8 cellular contexts compared by ENCODE assay signal in genomic region chr1:53325326-53326087, GRCh38. TPM values are rescaled to one million over a fixed set of nuclear protein-coding genes. Genes with fewer than 3 reads are reported as not detected.
A peak's percentile ranks its signal among the peaks of the same experiment; 100 is the strongest.
DNase-seq lines count a peak whose midpoint lies in the region; ATAC-seq, FAIRE-seq and TF ChIP-seq lines count a peak whose summit lies in the region.

No MANE protein-coding gene starts in this region.

- peaks cover 6% of the 10 kb centered on the region for H3K4me1 ChIP-seq in prostate gland (replicated peaks)

- peak; percentile 78 for FAIRE-seq in GM12891 (lab: Jason Lieb, UNC)

- H3K36me3 ChIP-seq in prostate gland, result no peaks in the 10 kb centered on the region

- WGBS in prostate gland, result 16% methylated on average over 26 of the region's 26 CpGs

- TF ChIP-seq CTCF in fibroblast of pulmonary artery (IDR thresholded peaks at IDR 0.05; ENCODE audit: low read length, missing control alignments) (no peak), prostate gland (IDR thresholded peaks at IDR 0.05) (no peak)

- peak overlapping the region in 1 of 2 donors; percentile 48 for H3K27ac ChIP-seq in prostate gland

- no peaks in the 10 kb centered on the region for H3K27me3 ChIP-seq in prostate gland (replicated peaks; ENCODE audit: insufficient read depth)

- peak overlapping the region; percentile 72 for H3K4me3 ChIP-seq in fibroblast of pulmonary artery (replicated peaks; ENCODE audit: low read depth, low read length)
- H3K4me3 ChIP-seq in prostate gland, result peak overlapping the region; percentile 49 to 51

- DNase-seq in GM12891 (ENCODE audit: insufficient read length, low spot score) (no peak), fibroblast of pulmonary artery (ENCODE audit: low read depth) (no peak), prostate gland (ENCODE audit: low spot score) (no peak), HCEC 1CT (no peak), dermis blood vessel endothelial cell (no peak)
- DNase-seq in effector CD4-positive, alpha-beta T cell, result no peak

- no peaks in the 10 kb centered on the region for H3K9me3 ChIP-seq in prostate gland

- TF ChIP-seq POLR2A in GM12891 (IDR thresholded peaks at IDR 0.05; ENCODE audit: low read depth, low read length) (no peak), prostate gland (IDR thresholded peaks at IDR 0.05) (no peak)

- intact Hi-C loops in prostate gland (cut with DNase I), result no loop called here

- ATAC-seq in SK-N-SH treated with all-trans-retinoic acid at 6 μM for 48 hours, result peak; percentile 5; the same call in 1 of the 3 replicates
- no peak for ATAC-seq in HG02981 (IDR thresholded peaks at IDR 0.05; ENCODE audit: unreplicated experiment)

TF ChIP-seq in GM12891, 5 proteins besides CTCF, POLR2A, EP300 and RAD21:
- TF ChIP-seq SPI1 (IDR thresholded peaks at IDR 0.05; ENCODE audit: low read depth, low read length), result no peak
- TF ChIP-seq TAF1 (IDR thresholded peaks at IDR 0.05; ENCODE audit: low read depth, low read length), result no peak
- TF ChIP-seq PAX5 (IDR thresholded peaks at IDR 0.05; ENCODE audit: insufficient read depth, low read length, severe bottlenecking), result no peak
- TF ChIP-seq POU2F2 (IDR thresholded peaks at IDR 0.05; ENCODE audit: low read depth, low read length), result no peak
TF ChIP-seq in GM12891: peak in this region for 0.

TF ChIP-seq in SK-N-SH treated with all-trans-retinoic acid at 6 μM for 48 hours, 23 proteins besides CTCF, POLR2A, EP300 and RAD21:
- TF ChIP-seq ZC3H10 (CRISPR knock-in tag; IDR thresholded peaks at IDR 0.05), result 0 out of 2 replicates have a peak, but pooled peaks have one; percentile 26
- no peak for TF ChIP-seq TSHZ2 (CRISPR knock-in tag; IDR thresholded peaks at IDR 0.05)
TF ChIP-seq in SK-N-SH treated with all-trans-retinoic acid at 6 μM for 48 hours: peak in this region for 1.

RNA-seq across cellular contexts. Expression of gene LRP8, which starts 2.4 kb away (rescaled TPM):
- polyA plus RNA-seq in GM12891 (2012; ENCODE audit: low read depth, missing spikeins), result 8.8 TPM
- total RNA-seq in prostate gland (100 to 1,000 TPM in 1 of 2 donors, 1 to 10 TPM in 1; 6.7 to 130 TPM), dermis blood vessel endothelial cell (17.2 and 51.9 TPM in 2 replicates)
